23 cellular contexts compared by ENCODE assay signal in genomic region chr17:58763263-58763662, GRCh38. TPM values are rescaled to one million over a fixed set of nuclear protein-coding genes. Genes with fewer than 3 reads are reported as not detected.
"Had no signal": no experiment of that assay in that cellular context is flagged by ENCODE, and none has a peak within 500 bp of the region (broad histone marks: within the 10 kb centered on the region; RNA-seq: fewer than 3 reads in every experiment).

No MANE protein-coding gene starts in this region.

- ATAC-seq: gastrocnemius medialis; left ventricle myocardium superior; lower lobe of right lung; natural killer cell; psoas muscle; right cardiac atrium; stimulated activated naive B cell treated with anti-CD40 and anti-IgM and Interleukin-4, amounts not matched to agents 10 μg/mL and 1 μg/mL and 100 μg/mL, for 72 hours had no signal

- FAIRE-seq: keratinocyte had no signal

- H3K27ac ChIP-seq: dorsolateral prefrontal cortex, gastrocnemius medialis, lower lobe of right lung, ovary, psoas muscle, skin epidermis, spleen, thoracic aorta, tibial nerve, upper lobe of left lung, uterus had no signal

- H3K9me3 ChIP-seq: gastrocnemius medialis, lower lobe of right lung, ovary, psoas muscle, spleen, thoracic aorta, tibial nerve, upper lobe of left lung, uterus had no signal

- H3K27me3 ChIP-seq: ovary, upper lobe of left lung, uterus had no signal

- H3K4me1 ChIP-seq: gastrocnemius medialis, lower lobe of right lung, psoas muscle, spleen, tibial nerve, upper lobe of left lung, uterus had no signal

- DNase-seq: dorsolateral prefrontal cortex; effector CD4-positive, alpha-beta T cell; gastrocnemius medialis; head of caudate nucleus; left ventricle myocardium superior; lower lobe of right lung; natural killer cell; occipital lobe; ovary; posterior cingulate gyrus; psoas muscle; right cardiac atrium; spleen; stimulated activated CD4-positive, alpha-beta T cell treated with anti-CD3 and anti-CD28 coated beads, Interleukin-2, amount 100 ng/mL, for 48 hours; stimulated activated naive B cell treated with anti-CD40 and anti-IgM and Interleukin-4, amounts not matched to agents 10 μg/mL and 1 μg/mL and 100 μg/mL, for 72 hours; upper lobe of left lung; uterus had no signal

- H3K36me3 ChIP-seq: gastrocnemius medialis, lower lobe of right lung, ovary, spleen, thoracic aorta, tibial nerve, upper lobe of left lung, uterus had no signal

- H3K4me3 ChIP-seq: dorsolateral prefrontal cortex, gastrocnemius medialis, lower lobe of right lung, ovary, psoas muscle, skin epidermis, spleen, thoracic aorta, tibial nerve, upper lobe of left lung, uterus had no signal

RNA-seq across cellular contexts. Expression of gene PPM1E, which starts 7.6 kb away (rescaled TPM):
- total RNA-seq: glomerular endothelial cell, mononuclear cell, natural killer cell, thoracic aorta had no signal
- polyA plus RNA-seq: keratinocyte had no signal
